Comparison of ENCODE assay signal across 2 cellular contexts in the genomic region with DNA sequence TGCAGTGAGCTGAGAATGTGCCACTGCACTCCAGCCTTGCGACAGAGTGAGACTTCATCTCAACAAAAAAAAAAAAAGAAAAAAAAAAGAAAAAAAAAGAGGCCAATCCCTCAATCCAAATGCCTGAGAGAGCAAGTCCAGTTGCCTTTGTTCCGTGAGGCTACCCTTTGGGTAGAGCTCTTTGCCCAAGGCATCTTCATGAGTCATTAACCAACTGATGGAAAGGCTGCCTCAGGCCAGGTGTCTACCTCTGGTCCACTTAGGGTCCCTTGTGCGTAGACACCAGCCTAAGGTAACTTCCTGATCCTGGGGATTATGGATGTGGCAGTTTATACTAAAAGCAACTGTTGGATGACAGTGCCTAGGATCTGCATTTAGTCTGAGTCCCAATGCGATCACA.
TF ChIP-seq lines count a peak whose summit lies in the region.

No MANE protein-coding gene starts in this region.

TF ChIP-seq in A549, 52 proteins besides CTCF, POLR2A, EP300 and RAD21 (continued from another document):
- TF ChIP-seq CEBPB (IDR thresholded peaks at IDR 0.05) = no peak
- TF ChIP-seq, protein P1, sequence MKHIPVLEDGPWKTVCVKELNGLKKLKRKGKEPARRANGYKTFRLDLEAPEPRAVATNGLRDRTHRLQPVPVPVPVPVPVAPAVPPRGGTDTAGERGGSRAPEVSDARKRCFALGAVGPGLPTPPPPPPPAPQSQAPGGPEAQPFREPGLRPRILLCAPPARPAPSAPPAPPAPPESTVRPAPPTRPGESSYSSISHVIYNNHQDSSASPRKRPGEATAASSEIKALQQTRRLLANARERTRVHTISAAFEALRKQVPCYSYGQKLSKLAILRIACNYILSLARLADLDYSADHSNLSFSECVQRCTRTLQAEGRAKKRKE (CRISPR knock-in tag; IDR thresholded peaks at IDR 0.05; ENCODE audit: low read depth) = no peak
- TF ChIP-seq SMC3 (IDR thresholded peaks at IDR 0.05) = no peak
- TF ChIP-seq TFCP2L1 (CRISPR knock-in tag; IDR thresholded peaks at IDR 0.05) = no peak
- no peak for TF ChIP-seq KDM1A (IDR thresholded peaks at IDR 0.05; ENCODE audit: low read depth)
- TF ChIP-seq, protein P2, sequence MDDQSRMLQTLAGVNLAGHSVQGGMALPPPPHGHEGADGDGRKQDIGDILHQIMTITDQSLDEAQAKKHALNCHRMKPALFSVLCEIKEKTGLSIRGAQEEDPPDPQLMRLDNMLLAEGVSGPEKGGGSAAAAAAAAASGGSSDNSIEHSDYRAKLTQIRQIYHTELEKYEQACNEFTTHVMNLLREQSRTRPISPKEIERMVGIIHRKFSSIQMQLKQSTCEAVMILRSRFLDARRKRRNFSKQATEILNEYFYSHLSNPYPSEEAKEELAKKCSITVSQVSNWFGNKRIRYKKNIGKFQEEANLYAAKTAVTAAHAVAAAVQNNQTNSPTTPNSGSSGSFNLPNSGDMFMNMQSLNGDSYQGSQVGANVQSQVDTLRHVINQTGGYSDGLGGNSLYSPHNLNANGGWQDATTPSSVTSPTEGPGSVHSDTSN (IDR thresholded peaks at IDR 0.05) = no peak
- no peak for TF ChIP-seq ZSCAN20 (CRISPR knock-in tag; IDR thresholded peaks at IDR 0.05)
- TF ChIP-seq FOXS1 (CRISPR knock-in tag; IDR thresholded peaks at IDR 0.05) = no peak
- no peak for TF ChIP-seq EHF (CRISPR knock-in tag; IDR thresholded peaks at IDR 0.05)
- TF ChIP-seq JUNB (IDR thresholded peaks at IDR 0.05) = no peak
- TF ChIP-seq, protein P3, sequence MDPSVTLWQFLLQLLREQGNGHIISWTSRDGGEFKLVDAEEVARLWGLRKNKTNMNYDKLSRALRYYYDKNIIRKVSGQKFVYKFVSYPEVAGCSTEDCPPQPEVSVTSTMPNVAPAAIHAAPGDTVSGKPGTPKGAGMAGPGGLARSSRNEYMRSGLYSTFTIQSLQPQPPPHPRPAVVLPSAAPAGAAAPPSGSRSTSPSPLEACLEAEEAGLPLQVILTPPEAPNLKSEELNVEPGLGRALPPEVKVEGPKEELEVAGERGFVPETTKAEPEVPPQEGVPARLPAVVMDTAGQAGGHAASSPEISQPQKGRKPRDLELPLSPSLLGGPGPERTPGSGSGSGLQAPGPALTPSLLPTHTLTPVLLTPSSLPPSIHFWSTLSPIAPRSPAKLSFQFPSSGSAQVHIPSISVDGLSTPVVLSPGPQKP (IDR thresholded peaks at IDR 0.05; ENCODE audit: low read depth, low read length) = no peak
- no peak for TF ChIP-seq HDAC2 (IDR thresholded peaks at IDR 0.05)
- TF ChIP-seq NR3C1 (IDR thresholded peaks at IDR 0.05) = no peak
- TF ChIP-seq HOXB5 (CRISPR knock-in tag; IDR thresholded peaks at IDR 0.05) = no peak
- TF ChIP-seq, protein P4, sequence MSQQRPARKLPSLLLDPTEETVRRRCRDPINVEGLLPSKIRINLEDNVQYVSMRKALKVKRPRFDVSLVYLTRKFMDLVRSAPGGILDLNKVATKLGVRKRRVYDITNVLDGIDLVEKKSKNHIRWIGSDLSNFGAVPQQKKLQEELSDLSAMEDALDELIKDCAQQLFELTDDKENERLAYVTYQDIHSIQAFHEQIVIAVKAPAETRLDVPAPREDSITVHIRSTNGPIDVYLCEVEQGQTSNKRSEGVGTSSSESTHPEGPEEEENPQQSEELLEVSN (IDR thresholded peaks at IDR 0.05; ENCODE audit: borderline replicate concordance, low read depth) = no peak

TF ChIP-seq in IMR-90, 13 proteins besides CTCF, POLR2A, EP300 and RAD21 (continued from another document):
- TF ChIP-seq MXI1 (IDR thresholded peaks at IDR 0.05; ENCODE audit: borderline replicate concordance, low read depth, low read length) (no peak), CHD1 (IDR thresholded peaks at IDR 0.05; ENCODE audit: low read depth, low read length) (no peak), RFX5 (IDR thresholded peaks at IDR 0.05; ENCODE audit: low read depth, low read length) (no peak), NFE2L2 (IDR thresholded peaks at IDR 0.05; ENCODE audit: low read depth, low read length) (no peak), MAZ (IDR thresholded peaks at IDR 0.05; ENCODE audit: borderline replicate concordance, low read depth, low read length) (no peak), CEBPB (IDR thresholded peaks at IDR 0.05; ENCODE audit: low read depth, low read length) (no peak), RCOR1 (IDR thresholded peaks at IDR 0.05; ENCODE audit: insufficient replicate concordance, low read length) (no peak), MAFK (IDR thresholded peaks at IDR 0.05; ENCODE audit: low read depth, low read length) (no peak)
- TF ChIP-seq, protein P3 (IDR thresholded peaks at IDR 0.05; ENCODE audit: borderline replicate concordance, low read depth, low read length) = no peak
- TF ChIP-seq, protein P5, sequence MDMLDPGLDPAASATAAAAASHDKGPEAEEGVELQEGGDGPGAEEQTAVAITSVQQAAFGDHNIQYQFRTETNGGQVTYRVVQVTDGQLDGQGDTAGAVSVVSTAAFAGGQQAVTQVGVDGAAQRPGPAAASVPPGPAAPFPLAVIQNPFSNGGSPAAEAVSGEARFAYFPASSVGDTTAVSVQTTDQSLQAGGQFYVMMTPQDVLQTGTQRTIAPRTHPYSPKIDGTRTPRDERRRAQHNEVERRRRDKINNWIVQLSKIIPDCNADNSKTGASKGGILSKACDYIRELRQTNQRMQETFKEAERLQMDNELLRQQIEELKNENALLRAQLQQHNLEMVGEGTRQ (IDR thresholded peaks at IDR 0.05; ENCODE audit: low read depth, low read length) = no peak
